Comparison of ENCODE assay signal across 22 cellular contexts in genomic region chr2:141582213-141582612, GRCh38.
A peak's percentile ranks its signal among the peaks of the same experiment; 100 is the strongest.
DNase-seq lines count a peak whose midpoint lies in the region; ATAC-seq and TF ChIP-seq lines count a peak whose summit lies in the region.
"Had no signal": no experiment of that assay in that cellular context is flagged by ENCODE, and none has a peak within 500 bp of the region (broad histone marks: within the 10 kb centered on the region; RNA-seq: fewer than 3 reads in every experiment).

No MANE protein-coding gene starts in this region.

- no peaks in the 10 kb centered on the region for H4K20me1 ChIP-seq in GM23338 (replicated peaks; ENCODE audit: insufficient read depth)

- no peaks in the 10 kb centered on the region for H3K9me3 Mint-ChIP-seq in GM23338

- no peaks in the 10 kb centered on the region for H3K36me3 ChIP-seq in GM23338 (ENCODE audit: insufficient read depth)
- H3K36me3 ChIP-seq: BE2C had no signal

- no peaks in the 10 kb centered on the region for H3K36me3 Mint-ChIP-seq in GM23338 (ENCODE audit: low read depth)
- H3K36me3 Mint-ChIP-seq: CD14-positive monocyte; CD8-positive, alpha-beta memory T cell had no signal

- H3K79me2 ChIP-seq in GM23338 (replicated peaks; ENCODE audit: insufficient read depth) = no peaks in the 10 kb centered on the region

- peak overlapping the region; percentile 4; the same call in 1 of the 2 replicates for H2AFZ ChIP-seq in GM23338

- intact Hi-C loops in left ventricle myocardium superior (cut with micrococcal nuclease) = no loop called here

- no peak overlapping the region for H3K4me3 Mint-ChIP-seq in GM23338
- H3K4me3 Mint-ChIP-seq: CD14-positive monocyte; CD8-positive, alpha-beta memory T cell had no signal

- H3K27me3 Mint-ChIP-seq in GM23338 (ENCODE audit: insufficient read depth, low read depth, poor library complexity) = no peaks in the 10 kb centered on the region
- H3K27me3 Mint-ChIP-seq: CD8-positive, alpha-beta memory T cell had no signal

- no peaks in the 10 kb centered on the region for H3F3A ChIP-seq in GM23338 (replicated peaks; ENCODE audit: low read depth)

- peaks cover 14% of the 10 kb centered on the region for H3K4me1 Mint-ChIP-seq in GM23338
- H3K4me1 Mint-ChIP-seq: CD14-positive monocyte; CD8-positive, alpha-beta memory T cell had no signal

- H3K27me3 ChIP-seq in GM23338 (ENCODE audit: insufficient read depth) = no peaks in the 10 kb centered on the region
- H3K27me3 ChIP-seq: BE2C had no signal

- no peak overlapping the region for H3K4me2 ChIP-seq in GM23338
- H3K4me2 ChIP-seq: SK-N-SH had no signal

- peaks cover 18% of the 10 kb centered on the region for H3K4me1 ChIP-seq in GM23338 (ENCODE audit: insufficient read depth)
- H3K4me1 ChIP-seq: BE2C had no signal

- peak; percentile 5 for DNase-seq in DMS53 (lab: John Stamatoyannopoulos, UW)
- no peak for DNase-seq in DMS53 treated with DMSO at 0.1 percent for 48 hours (lab: John Stamatoyannopoulos, UW; ENCODE audit: unreplicated experiment)
- DNase-seq in GM23338 (ENCODE audit: low spot score) = no peak
- no peak for DNase-seq in left ventricle myocardium superior
- no peak for DNase-seq in NCI-H446 treated with DMSO at 0.1 percent for 48 hours (lab: John Stamatoyannopoulos, UW)
- DNase-seq: BE2C; CD8-positive, alpha-beta memory T cell; NCI-H1092; NCI-H1417 treated with DMSO at 0.1 percent for 48 hours; NCI-H1694 treated with DMSO at 0.1 percent for 48 hours; NCI-H2081; NCI-H446; NCI-H526; RPMI8226; SHP77 treated with DMSO at 0.1 percent for 48 hours; SK-N-SH; SW 1271 had no signal

- H3K9me2 ChIP-seq in GM23338 (ENCODE audit: insufficient read depth) = no peaks in the 10 kb centered on the region
- H3K9me2 ChIP-seq: SK-N-SH had no signal

- peak overlapping the region; percentile 70 for H3K27ac Mint-ChIP-seq in GM23338

- no peak for ATAC-seq in GM23338
- ATAC-seq in left ventricle myocardium superior = peak; percentile 88
- no peak for ATAC-seq in GM18517 (IDR thresholded peaks at IDR 0.05; ENCODE audit: unreplicated experiment)
- ATAC-seq in HG03442 (IDR thresholded peaks at IDR 0.05; ENCODE audit: unreplicated experiment) = no peak

- no peak overlapping the region for H3K4me3 ChIP-seq in GM23338

- TF ChIP-seq CTCF in GM23338 (conservative IDR thresholded peaks at IDR 0.05; ENCODE audit: low read depth in 2 of 2) = no peak
- TF ChIP-seq CTCF in VCaP (conservative IDR thresholded peaks at IDR 0.05) = no peak

- no peak overlapping the region for H3K27ac ChIP-seq in GM23338 (ENCODE audit: low read depth)
- H3K27ac ChIP-seq in VCaP = peak overlapping the region; percentile 11; the same call in 1 of the 2 replicates
- H3K27ac ChIP-seq: 22Rv1 had no signal

TF ChIP-seq in GM23338, 12 proteins besides CTCF, POLR2A, EP300 and RAD21 (continues in another document):
- TF ChIP-seq STAT1 (IDR thresholded peaks at IDR 0.05; ENCODE audit: unreplicated experiment) (no peak), EZH2phosphoT487 (IDR thresholded peaks at IDR 0.05; ENCODE audit: unreplicated experiment) (no peak), NANOG (IDR thresholded peaks at IDR 0.05; ENCODE audit: borderline replicate concordance) (no peak), CREB1 (CRISPR knock-in tag; IDR thresholded peaks at IDR 0.05; ENCODE audit: low read depth) (no peak), POLR2AphosphoS5 (IDR thresholded peaks at IDR 0.05; ENCODE audit: low read depth) (no peak), ZNF114 (CRISPR knock-in tag; IDR thresholded peaks at IDR 0.05) (no peak), ETS1 (IDR thresholded peaks at IDR 0.05) (no peak)
- TF ChIP-seq, protein P1, sequence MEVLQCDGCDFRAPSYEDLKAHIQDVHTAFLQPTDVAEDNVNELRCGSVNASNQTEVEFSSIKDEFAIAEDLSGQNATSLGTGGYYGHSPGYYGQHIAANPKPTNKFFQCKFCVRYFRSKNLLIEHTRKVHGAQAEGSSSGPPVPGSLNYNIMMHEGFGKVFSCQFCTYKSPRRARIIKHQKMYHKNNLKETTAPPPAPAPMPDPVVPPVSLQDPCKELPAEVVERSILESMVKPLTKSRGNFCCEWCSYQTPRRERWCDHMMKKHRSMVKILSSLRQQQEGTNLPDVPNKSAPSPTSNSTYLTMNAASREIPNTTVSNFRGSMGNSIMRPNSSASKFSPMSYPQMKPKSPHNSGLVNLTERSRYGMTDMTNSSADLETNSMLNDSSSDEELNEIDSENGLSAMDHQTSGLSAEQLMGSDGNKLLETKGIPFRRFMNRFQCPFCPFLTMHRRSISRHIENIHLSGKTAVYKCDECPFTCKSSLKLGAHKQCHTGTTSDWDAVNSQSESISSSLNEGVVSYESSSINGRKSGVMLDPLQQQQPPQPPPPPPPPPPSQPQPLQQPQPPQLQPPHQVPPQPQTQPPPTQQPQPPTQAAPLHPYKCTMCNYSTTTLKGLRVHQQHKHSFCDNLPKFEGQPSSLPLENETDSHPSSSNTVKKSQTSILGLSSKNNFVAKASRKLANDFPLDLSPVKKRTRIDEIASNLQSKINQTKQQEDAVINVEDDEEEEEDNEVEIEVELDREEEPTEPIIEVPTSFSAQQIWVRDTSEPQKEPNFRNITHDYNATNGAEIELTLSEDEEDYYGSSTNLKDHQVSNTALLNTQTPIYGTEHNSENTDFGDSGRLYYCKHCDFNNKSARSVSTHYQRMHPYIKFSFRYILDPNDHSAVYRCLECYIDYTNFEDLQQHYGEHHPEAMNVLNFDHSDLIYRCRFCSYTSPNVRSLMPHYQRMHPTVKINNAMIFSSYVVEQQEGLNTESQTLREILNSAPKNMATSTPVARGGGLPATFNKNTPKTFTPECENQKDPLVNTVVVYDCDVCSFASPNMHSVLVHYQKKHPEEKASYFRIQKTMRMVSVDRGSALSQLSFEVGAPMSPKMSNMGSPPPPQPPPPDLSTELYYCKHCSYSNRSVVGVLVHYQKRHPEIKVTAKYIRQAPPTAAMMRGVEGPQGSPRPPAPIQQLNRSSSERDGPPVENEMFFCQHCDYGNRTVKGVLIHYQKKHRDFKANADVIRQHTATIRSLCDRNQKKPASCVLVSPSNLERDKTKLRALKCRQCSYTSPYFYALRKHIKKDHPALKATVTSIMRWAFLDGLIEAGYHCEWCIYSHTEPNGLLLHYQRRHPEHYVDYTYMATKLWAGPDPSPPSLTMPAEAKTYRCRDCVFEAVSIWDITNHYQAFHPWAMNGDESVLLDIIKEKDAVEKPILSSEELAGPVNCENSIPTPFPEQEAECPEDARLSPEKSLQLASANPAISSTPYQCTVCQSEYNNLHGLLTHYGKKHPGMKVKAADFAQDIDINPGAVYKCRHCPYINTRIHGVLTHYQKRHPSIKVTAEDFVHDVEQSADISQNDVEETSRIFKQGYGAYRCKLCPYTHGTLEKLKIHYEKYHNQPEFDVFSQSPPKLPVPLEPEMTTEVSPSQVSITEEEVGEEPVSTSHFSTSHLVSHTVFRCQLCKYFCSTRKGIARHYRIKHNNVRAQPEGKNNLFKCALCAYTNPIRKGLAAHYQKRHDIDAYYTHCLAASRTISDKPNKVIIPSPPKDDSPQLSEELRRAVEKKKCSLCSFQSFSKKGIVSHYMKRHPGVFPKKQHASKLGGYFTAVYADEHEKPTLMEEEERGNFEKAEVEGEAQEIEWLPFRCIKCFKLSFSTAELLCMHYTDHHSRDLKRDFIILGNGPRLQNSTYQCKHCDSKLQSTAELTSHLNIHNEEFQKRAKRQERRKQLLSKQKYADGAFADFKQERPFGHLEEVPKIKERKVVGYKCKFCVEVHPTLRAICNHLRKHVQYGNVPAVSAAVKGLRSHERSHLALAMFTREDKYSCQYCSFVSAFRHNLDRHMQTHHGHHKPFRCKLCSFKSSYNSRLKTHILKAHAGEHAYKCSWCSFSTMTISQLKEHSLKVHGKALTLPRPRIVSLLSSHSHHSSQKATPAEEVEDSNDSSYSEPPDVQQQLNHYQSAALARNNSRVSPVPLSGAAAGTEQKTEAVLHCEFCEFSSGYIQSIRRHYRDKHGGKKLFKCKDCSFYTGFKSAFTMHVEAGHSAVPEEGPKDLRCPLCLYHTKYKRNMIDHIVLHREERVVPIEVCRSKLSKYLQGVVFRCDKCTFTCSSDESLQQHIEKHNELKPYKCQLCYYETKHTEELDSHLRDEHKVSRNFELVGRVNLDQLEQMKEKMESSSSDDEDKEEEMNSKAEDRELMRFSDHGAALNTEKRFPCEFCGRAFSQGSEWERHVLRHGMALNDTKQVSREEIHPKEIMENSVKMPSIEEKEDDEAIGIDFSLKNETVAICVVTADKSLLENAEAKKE (CRISPR knock-in tag; IDR thresholded peaks at IDR 0.05) = no peak
- TF ChIP-seq, protein P2, sequence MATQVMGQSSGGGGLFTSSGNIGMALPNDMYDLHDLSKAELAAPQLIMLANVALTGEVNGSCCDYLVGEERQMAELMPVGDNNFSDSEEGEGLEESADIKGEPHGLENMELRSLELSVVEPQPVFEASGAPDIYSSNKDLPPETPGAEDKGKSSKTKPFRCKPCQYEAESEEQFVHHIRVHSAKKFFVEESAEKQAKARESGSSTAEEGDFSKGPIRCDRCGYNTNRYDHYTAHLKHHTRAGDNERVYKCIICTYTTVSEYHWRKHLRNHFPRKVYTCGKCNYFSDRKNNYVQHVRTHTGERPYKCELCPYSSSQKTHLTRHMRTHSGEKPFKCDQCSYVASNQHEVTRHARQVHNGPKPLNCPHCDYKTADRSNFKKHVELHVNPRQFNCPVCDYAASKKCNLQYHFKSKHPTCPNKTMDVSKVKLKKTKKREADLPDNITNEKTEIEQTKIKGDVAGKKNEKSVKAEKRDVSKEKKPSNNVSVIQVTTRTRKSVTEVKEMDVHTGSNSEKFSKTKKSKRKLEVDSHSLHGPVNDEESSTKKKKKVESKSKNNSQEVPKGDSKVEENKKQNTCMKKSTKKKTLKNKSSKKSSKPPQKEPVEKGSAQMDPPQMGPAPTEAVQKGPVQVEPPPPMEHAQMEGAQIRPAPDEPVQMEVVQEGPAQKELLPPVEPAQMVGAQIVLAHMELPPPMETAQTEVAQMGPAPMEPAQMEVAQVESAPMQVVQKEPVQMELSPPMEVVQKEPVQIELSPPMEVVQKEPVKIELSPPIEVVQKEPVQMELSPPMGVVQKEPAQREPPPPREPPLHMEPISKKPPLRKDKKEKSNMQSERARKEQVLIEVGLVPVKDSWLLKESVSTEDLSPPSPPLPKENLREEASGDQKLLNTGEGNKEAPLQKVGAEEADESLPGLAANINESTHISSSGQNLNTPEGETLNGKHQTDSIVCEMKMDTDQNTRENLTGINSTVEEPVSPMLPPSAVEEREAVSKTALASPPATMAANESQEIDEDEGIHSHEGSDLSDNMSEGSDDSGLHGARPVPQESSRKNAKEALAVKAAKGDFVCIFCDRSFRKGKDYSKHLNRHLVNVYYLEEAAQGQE (IDR thresholded peaks at IDR 0.05; ENCODE audit: unreplicated experiment) = no peak
